Comparison of ENCODE assay signal across 1 cellular context in the genomic region with DNA sequence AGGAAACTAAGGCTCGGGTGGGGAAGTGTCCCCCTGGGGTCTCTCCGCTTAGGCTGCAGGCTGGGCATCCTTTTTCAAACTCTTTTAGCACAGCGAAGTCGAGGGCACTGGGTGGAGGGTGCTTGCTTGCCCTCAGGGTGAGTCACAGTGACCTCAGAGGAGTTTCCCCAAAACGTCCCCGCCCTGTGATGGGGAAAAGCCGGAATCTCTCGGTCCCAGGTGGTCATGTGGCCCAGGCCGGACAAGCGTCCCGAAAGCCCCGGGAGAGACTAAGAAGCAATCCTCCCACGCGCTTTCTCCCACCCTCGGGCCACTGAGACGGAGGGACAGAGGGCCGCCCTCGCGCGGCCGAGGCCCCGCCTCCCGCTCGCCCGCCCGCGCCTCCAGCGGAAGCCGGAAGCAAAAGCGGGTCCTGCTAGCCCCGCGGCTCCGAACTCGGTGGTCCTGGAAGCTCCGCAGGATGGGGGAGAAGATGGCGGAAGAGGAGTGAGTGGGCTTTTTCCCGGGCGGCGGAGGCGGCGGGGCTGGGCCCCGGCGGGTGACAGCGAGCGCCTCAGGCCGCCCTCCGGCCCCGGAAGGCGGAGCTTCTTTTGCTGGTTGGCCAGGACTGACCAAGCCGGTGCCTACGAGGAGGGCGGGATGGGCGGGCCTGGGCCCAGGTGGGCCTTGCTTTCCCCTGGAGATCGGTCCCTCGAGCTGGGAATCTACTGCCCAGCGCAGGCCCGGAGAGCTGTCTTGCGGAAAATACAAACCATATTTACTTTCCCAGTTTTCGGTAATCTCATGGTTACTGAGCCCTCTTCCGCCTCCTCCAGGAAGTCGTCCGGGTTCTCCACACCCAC.
TF ChIP-seq lines count a peak whose summit lies in the region.

A gene with protein sequence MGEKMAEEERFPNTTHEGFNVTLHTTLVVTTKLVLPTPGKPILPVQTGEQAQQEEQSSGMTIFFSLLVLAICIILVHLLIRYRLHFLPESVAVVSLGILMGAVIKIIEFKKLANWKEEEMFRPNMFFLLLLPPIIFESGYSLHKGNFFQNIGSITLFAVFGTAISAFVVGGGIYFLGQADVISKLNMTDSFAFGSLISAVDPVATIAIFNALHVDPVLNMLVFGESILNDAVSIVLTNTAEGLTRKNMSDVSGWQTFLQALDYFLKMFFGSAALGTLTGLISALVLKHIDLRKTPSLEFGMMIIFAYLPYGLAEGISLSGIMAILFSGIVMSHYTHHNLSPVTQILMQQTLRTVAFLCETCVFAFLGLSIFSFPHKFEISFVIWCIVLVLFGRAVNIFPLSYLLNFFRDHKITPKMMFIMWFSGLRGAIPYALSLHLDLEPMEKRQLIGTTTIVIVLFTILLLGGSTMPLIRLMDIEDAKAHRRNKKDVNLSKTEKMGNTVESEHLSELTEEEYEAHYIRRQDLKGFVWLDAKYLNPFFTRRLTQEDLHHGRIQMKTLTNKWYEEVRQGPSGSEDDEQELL (plus strand): TSS at position 366 of the 842 bp plus-strand sequence. CDS start 95 bp downstream, at position 461.

TF ChIP-seq in HepG2, 621 proteins besides CTCF, POLR2A, EP300 and RAD21 (continued from another document and continues in another):
- TF ChIP-seq, protein P1, sequence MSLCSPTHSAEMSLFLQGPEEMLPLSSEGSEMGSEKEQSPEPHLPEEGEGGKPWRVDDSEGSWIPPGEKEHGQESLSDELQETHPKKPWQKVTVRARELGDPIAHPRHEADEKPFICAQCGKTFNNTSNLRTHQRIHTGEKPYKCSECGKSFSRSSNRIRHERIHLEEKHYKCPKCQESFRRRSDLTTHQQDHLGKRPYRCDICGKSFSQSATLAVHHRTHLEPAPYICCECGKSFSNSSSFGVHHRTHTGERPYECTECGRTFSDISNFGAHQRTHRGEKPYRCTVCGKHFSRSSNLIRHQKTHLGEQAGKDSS (CRISPR knock-in tag; IDR thresholded peaks at IDR 0.05; ENCODE audit: borderline replicate concordance, low read depth), result peak; percentile 94
- TF ChIP-seq, protein P2, sequence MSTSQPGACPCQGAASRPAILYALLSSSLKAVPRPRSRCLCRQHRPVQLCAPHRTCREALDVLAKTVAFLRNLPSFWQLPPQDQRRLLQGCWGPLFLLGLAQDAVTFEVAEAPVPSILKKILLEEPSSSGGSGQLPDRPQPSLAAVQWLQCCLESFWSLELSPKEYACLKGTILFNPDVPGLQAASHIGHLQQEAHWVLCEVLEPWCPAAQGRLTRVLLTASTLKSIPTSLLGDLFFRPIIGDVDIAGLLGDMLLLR (CRISPR knock-in tag; IDR thresholded peaks at IDR 0.05), result peak; percentile 46; the same call in 1 of the 2 replicates
- TF ChIP-seq ZSCAN22 (CRISPR knock-in tag; IDR thresholded peaks at IDR 0.05) (no peak), ZNF615 (CRISPR knock-in tag; IDR thresholded peaks at IDR 0.05; ENCODE audit: borderline replicate concordance) (0 out of 2 replicates have a peak, but pooled peaks have one; percentile 88), ZNF616 (CRISPR knock-in tag; IDR thresholded peaks at IDR 0.05; ENCODE audit: low read depth) (peak; percentile 84; the same call in 1 of the 2 replicates), KDM2A (CRISPR knock-in tag; IDR thresholded peaks at IDR 0.05; ENCODE audit: borderline replicate concordance, low read depth) (peak; percentile 94), FOXM1 (CRISPR knock-in tag; IDR thresholded peaks at IDR 0.05) (no peak), ZNF850 (CRISPR knock-in tag; conservative IDR thresholded peaks at IDR 0.05) (no peak; the same call in 1 of the 2 replicates), ELF4 (CRISPR knock-in tag; IDR thresholded peaks at IDR 0.05; ENCODE audit: borderline replicate concordance) (peak; percentile 98), ZNF772 (CRISPR knock-in tag; IDR thresholded peaks at IDR 0.05) (peak; percentile 98), NKX3-1 (CRISPR knock-in tag; IDR thresholded peaks at IDR 0.05) (no peak; the same call in 1 of the 2 replicates), ZNF549 (CRISPR knock-in tag; IDR thresholded peaks at IDR 0.05) (peak; percentile 59; the same call in 1 of the 2 replicates), ZKSCAN8 (CRISPR knock-in tag; IDR thresholded peaks at IDR 0.05; ENCODE audit: borderline replicate concordance) (peak; percentile 85; the same call in 1 of the 2 replicates), CHCHD3 (CRISPR knock-in tag; IDR thresholded peaks at IDR 0.05) (no peak), ZFP36L2 (CRISPR knock-in tag; IDR thresholded peaks at IDR 0.05) (no peak), MEIS1 (CRISPR knock-in tag; IDR thresholded peaks at IDR 0.05; ENCODE audit: borderline replicate concordance) (peak; percentile 85)
- TF ChIP-seq, protein P3, sequence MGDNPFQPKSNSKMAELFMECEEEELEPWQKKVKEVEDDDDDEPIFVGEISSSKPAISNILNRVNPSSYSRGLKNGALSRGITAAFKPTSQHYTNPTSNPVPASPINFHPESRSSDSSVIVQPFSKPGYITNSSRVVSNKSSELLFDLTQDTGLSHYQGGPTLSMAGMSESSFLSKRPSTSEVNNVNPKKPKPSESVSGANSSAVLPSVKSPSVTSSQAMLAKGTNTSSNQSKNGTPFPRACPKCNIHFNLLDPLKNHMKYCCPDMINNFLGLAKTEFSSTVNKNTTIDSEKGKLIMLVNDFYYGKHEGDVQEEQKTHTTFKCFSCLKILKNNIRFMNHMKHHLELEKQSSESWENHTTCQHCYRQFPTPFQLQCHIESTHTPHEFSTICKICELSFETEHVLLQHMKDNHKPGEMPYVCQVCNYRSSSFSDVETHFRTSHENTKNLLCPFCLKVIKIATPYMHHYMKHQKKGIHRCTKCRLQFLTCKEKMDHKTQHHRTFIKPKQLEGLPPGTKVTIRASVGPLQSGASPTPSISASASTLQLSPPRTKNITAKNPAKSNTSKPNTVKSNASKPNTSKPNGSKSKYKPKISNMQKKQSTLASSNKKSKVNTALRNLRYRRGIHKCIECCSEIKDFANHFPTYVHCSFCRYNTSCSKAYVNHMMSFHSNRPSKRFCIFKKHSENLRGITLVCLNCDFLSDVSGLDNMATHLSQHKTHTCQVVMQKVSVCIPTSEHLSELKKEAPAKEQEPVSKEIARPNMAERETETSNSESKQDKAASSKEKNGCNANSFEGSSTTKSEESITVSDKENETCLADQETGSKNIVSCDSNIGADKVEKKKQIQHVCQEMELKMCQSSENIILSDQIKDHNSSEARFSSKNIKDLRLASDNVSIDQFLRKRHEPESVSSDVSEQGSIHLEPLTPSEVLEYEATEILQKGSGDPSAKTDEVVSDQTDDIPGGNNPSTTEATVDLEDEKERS (CRISPR knock-in tag; IDR thresholded peaks at IDR 0.05), result no peak
- TF ChIP-seq, protein P4, sequence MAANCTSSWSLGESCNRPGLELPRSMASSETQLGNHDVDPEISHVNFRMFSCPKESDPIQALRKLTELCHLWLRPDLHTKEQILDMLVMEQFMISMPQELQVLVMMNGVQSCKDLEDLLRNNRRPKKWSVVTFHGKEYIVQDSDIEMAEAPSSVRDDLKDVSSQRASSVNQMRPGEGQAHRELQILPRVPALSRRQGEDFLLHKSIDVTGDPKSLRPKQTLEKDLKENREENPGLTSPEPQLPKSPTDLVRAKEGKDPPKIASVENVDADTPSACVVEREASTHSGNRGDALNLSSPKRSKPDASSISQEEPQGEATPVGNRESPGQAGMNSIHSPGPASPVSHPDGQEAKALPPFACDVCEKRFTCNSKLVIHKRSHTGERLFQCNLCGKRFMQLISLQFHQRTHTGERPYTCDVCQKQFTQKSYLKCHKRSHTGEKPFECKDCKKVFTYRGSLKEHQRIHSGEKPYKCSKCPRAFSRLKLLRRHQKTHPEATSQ (CRISPR knock-in tag; IDR thresholded peaks at IDR 0.05; ENCODE audit: borderline replicate concordance), result no peak
- TF ChIP-seq, protein P5, sequence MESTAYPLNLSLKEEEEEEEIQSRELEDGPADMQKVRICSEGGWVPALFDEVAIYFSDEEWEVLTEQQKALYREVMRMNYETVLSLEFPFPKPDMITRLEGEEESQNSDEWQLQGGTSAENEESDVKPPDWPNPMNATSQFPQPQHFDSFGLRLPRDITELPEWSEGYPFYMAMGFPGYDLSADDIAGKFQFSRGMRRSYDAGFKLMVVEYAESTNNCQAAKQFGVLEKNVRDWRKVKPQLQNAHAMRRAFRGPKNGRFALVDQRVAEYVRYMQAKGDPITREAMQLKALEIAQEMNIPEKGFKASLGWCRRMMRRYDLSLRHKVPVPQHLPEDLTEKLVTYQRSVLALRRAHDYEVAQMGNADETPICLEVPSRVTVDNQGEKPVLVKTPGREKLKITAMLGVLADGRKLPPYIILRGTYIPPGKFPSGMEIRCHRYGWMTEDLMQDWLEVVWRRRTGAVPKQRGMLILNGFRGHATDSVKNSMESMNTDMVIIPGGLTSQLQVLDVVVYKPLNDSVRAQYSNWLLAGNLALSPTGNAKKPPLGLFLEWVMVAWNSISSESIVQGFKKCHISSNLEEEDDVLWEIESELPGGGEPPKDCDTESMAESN (CRISPR knock-in tag; conservative IDR thresholded peaks at IDR 0.05), result peak; percentile 73
- TF ChIP-seq, protein P6, sequence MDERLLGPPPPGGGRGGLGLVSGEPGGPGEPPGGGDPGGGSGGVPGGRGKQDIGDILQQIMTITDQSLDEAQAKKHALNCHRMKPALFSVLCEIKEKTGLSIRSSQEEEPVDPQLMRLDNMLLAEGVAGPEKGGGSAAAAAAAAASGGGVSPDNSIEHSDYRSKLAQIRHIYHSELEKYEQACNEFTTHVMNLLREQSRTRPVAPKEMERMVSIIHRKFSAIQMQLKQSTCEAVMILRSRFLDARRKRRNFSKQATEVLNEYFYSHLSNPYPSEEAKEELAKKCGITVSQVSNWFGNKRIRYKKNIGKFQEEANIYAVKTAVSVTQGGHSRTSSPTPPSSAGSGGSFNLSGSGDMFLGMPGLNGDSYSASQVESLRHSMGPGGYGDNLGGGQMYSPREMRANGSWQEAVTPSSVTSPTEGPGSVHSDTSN (CRISPR knock-in tag; IDR thresholded peaks at IDR 0.05), result no peak
- TF ChIP-seq, protein P7, sequence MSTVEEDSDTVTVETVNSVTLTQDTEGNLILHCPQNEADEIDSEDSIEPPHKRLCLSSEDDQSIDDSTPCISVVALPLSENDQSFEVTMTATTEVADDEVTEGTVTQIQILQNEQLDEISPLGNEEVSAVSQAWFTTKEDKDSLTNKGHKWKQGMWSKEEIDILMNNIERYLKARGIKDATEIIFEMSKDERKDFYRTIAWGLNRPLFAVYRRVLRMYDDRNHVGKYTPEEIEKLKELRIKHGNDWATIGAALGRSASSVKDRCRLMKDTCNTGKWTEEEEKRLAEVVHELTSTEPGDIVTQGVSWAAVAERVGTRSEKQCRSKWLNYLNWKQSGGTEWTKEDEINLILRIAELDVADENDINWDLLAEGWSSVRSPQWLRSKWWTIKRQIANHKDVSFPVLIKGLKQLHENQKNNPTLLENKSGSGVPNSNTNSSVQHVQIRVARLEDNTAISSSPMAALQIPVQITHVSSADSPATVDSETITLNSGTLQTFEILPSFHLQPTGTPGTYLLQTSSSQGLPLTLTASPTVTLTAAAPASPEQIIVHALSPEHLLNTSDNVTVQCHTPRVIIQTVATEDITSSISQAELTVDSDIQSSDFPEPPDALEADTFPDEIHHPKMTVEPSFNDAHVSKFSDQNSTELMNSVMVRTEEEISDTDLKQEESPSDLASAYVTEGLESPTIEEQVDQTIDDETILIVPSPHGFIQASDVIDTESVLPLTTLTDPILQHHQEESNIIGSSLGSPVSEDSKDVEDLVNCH (CRISPR knock-in tag; IDR thresholded peaks at IDR 0.05), result 0 out of 2 replicates have a peak, but pooled peaks have one; percentile 20
- TF ChIP-seq, protein P8, sequence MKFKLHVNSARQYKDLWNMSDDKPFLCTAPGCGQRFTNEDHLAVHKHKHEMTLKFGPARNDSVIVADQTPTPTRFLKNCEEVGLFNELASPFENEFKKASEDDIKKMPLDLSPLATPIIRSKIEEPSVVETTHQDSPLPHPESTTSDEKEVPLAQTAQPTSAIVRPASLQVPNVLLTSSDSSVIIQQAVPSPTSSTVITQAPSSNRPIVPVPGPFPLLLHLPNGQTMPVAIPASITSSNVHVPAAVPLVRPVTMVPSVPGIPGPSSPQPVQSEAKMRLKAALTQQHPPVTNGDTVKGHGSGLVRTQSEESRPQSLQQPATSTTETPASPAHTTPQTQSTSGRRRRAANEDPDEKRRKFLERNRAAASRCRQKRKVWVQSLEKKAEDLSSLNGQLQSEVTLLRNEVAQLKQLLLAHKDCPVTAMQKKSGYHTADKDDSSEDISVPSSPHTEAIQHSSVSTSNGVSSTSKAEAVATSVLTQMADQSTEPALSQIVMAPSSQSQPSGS (CRISPR knock-in tag; IDR thresholded peaks at IDR 0.05), result peak; percentile 69
- TF ChIP-seq, protein P9, sequence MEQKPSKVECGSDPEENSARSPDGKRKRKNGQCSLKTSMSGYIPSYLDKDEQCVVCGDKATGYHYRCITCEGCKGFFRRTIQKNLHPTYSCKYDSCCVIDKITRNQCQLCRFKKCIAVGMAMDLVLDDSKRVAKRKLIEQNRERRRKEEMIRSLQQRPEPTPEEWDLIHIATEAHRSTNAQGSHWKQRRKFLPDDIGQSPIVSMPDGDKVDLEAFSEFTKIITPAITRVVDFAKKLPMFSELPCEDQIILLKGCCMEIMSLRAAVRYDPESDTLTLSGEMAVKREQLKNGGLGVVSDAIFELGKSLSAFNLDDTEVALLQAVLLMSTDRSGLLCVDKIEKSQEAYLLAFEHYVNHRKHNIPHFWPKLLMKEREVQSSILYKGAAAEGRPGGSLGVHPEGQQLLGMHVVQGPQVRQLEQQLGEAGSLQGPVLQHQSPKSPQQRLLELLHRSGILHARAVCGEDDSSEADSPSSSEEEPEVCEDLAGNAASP (CRISPR knock-in tag; IDR thresholded peaks at IDR 0.05; ENCODE audit: borderline replicate concordance), result peak; percentile 75; the same call in 1 of the 2 replicates
- TF ChIP-seq, protein P10, sequence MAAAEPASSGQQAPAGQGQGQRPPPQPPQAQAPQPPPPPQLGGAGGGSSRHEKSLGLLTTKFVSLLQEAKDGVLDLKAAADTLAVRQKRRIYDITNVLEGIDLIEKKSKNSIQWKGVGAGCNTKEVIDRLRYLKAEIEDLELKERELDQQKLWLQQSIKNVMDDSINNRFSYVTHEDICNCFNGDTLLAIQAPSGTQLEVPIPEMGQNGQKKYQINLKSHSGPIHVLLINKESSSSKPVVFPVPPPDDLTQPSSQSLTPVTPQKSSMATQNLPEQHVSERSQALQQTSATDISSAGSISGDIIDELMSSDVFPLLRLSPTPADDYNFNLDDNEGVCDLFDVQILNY (CRISPR knock-in tag; conservative IDR thresholded peaks at IDR 0.05), result peak; percentile 74; the same call in 1 of the 2 replicates
